Comparison of ENCODE assay signal across 1 cellular context in genomic region chr10:86759073-86759672, GRCh38.
TF ChIP-seq lines count a peak whose summit lies in the region.

No MANE protein-coding gene starts in this region.

TF ChIP-seq in HEK293, 187 proteins besides CTCF, POLR2A, EP300 and RAD21 (continued from another document):
- TF ChIP-seq KLF17 (tag by site-specific recombination; IDR thresholded peaks at IDR 0.05) (no peak), ZNF792 (tag by site-specific recombination; IDR thresholded peaks at IDR 0.05) (no peak), ZNF843 (tag by site-specific recombination; IDR thresholded peaks at IDR 0.05) (no peak), KLF16 (tag by site-specific recombination; IDR thresholded peaks at IDR 0.05) (no peak), ZBTB21 (tag by site-specific recombination; IDR thresholded peaks at IDR 0.05) (peak; percentile 34; the same call in 1 of the 2 replicates), ZNF433 (tag by site-specific recombination; IDR thresholded peaks at IDR 0.05; ENCODE audit: low read depth) (no peak), KLF8 (tag by site-specific recombination; IDR thresholded peaks at IDR 0.05) (no peak), ZNF366 (tag by site-specific recombination; conservative IDR thresholded peaks at IDR 0.05) (peak; percentile 60)
TF ChIP-seq in HEK293: peak in this region for 8.
